ENCODE assay signal across 30 cellular contexts in genomic region chr3:41112466-41112865, GRCh38.
"Had no signal": no experiment of that assay in that cellular context is flagged by ENCODE, and none has a peak within 500 bp of the region (broad histone marks: within the 10 kb centered on the region; RNA-seq: fewer than 3 reads in every experiment).

No MANE protein-coding gene starts in this region.

- H3K4me2 ChIP-seq: PC-9 had no signal

- H3K4me3 ChIP-seq: adrenal gland, body of pancreas, breast epithelium, PC-9, SK-N-MC had no signal

- H2AFZ ChIP-seq: PC-9 had no signal

- H3K27me3 ChIP-seq: adrenal gland, body of pancreas, breast epithelium had no signal

- H3K4me3 Mint-ChIP-seq: activated CD4-positive, alpha-beta T cell treated with anti-CD3 and anti-CD28 coated beads for 36 hours; activated CD4-positive, alpha-beta T cell treated with anti-CD3 and anti-CD28 coated beads, Interleukin-2, amount 10 ng/mL, durations not matched to agents 7 days and 5 days; activated CD8-positive, alpha-beta T cell treated with anti-CD3 and anti-CD28 coated beads, Interleukin-2, amount 10 ng/mL, durations not matched to agents 7 days and 5 days; activated naive CD4-positive, alpha-beta T cell treated with anti-CD3 and anti-CD28 coated beads for 36 hours; activated T-cell treated with anti-CD3 and anti-CD28 coated beads, Interleukin-2, amount 50 U/mL, for 24 hours had no signal

- H3K27me3 Mint-ChIP-seq: activated CD4-positive, alpha-beta T cell treated with anti-CD3 and anti-CD28 coated beads for 36 hours; activated T-cell treated with anti-CD3 and anti-CD28 coated beads, Interleukin-2, amount 50 U/mL, for 24 hours had no signal

- FAIRE-seq: astrocyte, RCC 7860 had no signal

- H3K9me3 Mint-ChIP-seq: activated naive CD4-positive, alpha-beta T cell treated with anti-CD3 and anti-CD28 coated beads for 36 hours; activated naive CD4-positive, alpha-beta T cell treated with anti-CD3 and anti-CD28 coated beads, Interleukin-2, amount 50 U/mL, for 72 hours; activated T-cell treated with anti-CD3 and anti-CD28 coated beads, Interleukin-2, amount 50 U/mL, for 24 hours; activated T-helper 2 cell treated with anti-CD3 and anti-CD28 coated beads, Interferon-gamma antibody, Interleukin-2, Interleukin-4, amounts not matched to agents 10 μg/mL and 5 μg/mL and 100 μg/mL, durations not matched to agents 14 hours and 24 hours and 36 hours had no signal

- H3K9me3 ChIP-seq: adrenal gland, body of pancreas, breast epithelium had no signal

- H3K36me3 ChIP-seq: adrenal gland, breast epithelium, WERI-Rb-1 had no signal

- ATAC-seq: activated CD4-positive, alpha-beta T cell treated with anti-CD3 and anti-CD28 coated beads for 36 hours; activated CD4-positive, CD25-positive, alpha-beta regulatory T cell treated with anti-CD3 and anti-CD28 coated beads, Interleukin-2, amount 50 U/mL, for 24 hours; activated CD8-positive, alpha-beta T cell treated with anti-CD3 and anti-CD28 coated beads, Interleukin-2, amount 10 ng/mL, durations not matched to agents 7 days and 5 days; activated naive CD4-positive, alpha-beta T cell treated with anti-CD3 and anti-CD28 coated beads, Interleukin-2, amount 50 U/mL, for 72 hours; body of pancreas had no signal

- DNase-seq: activated CD4-positive, alpha-beta T cell treated with anti-CD3 and anti-CD28 coated beads for 36 hours; activated CD4-positive, alpha-beta T cell treated with anti-CD3 and anti-CD28 coated beads, Interleukin-2, amount 10 ng/mL, durations not matched to agents 7 days and 5 days; activated CD4-positive, alpha-beta T cell treated with anti-CD3 and anti-CD28 coated beads, Interleukin-2, amount 50 U/mL, for 48 hours; activated CD8-positive, alpha-beta T cell treated with anti-CD3 and anti-CD28 coated beads, Interleukin-2, amount 10 ng/mL, durations not matched to agents 7 days and 5 days; activated gamma-delta T cell treated with Interleukin-2 at 50 U/mL for 16 hours; activated naive CD4-positive, alpha-beta T cell treated with anti-CD3 and anti-CD28 coated beads for 36 hours; activated T-cell treated with anti-CD3 and anti-CD28 coated beads, Interleukin-2, amount 50 U/mL, for 24 hours; adrenal gland; body of pancreas; NCI-H1092 treated with DMSO at 0.1 percent for 48 hours; NCI-H1417; NCI-H146; NCI-H187; NCI-H2029 treated with DMSO at 0.1 percent for 48 hours; NCI-H2107; NCI-H2171; NCI-H510A; NCI-H526; NCI-H748 treated with DMSO at 0.1 percent for 48 hours; PC-9; Right ventricle myocardium superior; T1000; WERI-Rb-1 had no signal

- H3K27ac ChIP-seq: adrenal gland, body of pancreas, breast epithelium, PC-9, SK-N-MC, WERI-Rb-1 had no signal

- H3K27ac Mint-ChIP-seq: activated CD4-positive, alpha-beta T cell treated with anti-CD3 and anti-CD28 coated beads for 36 hours; activated CD4-positive, alpha-beta T cell treated with anti-CD3 and anti-CD28 coated beads, Interleukin-2, amount 10 ng/mL, durations not matched to agents 7 days and 5 days; activated CD8-positive, alpha-beta T cell treated with anti-CD3 and anti-CD28 coated beads, Interleukin-2, amount 10 ng/mL, durations not matched to agents 7 days and 5 days; activated naive CD4-positive, alpha-beta T cell treated with anti-CD3 and anti-CD28 coated beads for 36 hours; activated T-cell treated with anti-CD3 and anti-CD28 coated beads, Interleukin-2, amount 50 U/mL, for 24 hours; activated T-helper 2 cell treated with anti-CD3 and anti-CD28 coated beads, Interferon-gamma antibody, Interleukin-2, Interleukin-4, amounts not matched to agents 10 μg/mL and 5 μg/mL and 100 μg/mL, durations not matched to agents 14 hours and 24 hours and 36 hours had no signal

- H3K36me3 Mint-ChIP-seq: activated naive CD4-positive, alpha-beta T cell treated with anti-CD3 and anti-CD28 coated beads, Interleukin-2, amount 50 U/mL, for 72 hours had no signal

- H3K4me1 ChIP-seq: adrenal gland, body of pancreas, breast epithelium had no signal
